Comparison of ENCODE assay signal across 18 cellular contexts in genomic region chr13:112729408-112729807, GRCh38. TPM values are rescaled to one million over a fixed set of nuclear protein-coding genes. Genes with fewer than 3 reads are reported as not detected.
DNase-seq lines count a peak whose midpoint lies in the region; ATAC-seq and TF ChIP-seq lines count a peak whose summit lies in the region.
"Had no signal": no experiment of that assay in that cellular context is flagged by ENCODE, and none has a peak within 500 bp of the region (broad histone marks: within the 10 kb centered on the region; RNA-seq: fewer than 3 reads in every experiment).

No MANE protein-coding gene starts in this region.

- no peak for DNase-seq in WTC11 (ENCODE audit: low spot score)
- DNase-seq in cardiac muscle cell (ENCODE audit: low read depth in 1 of 2, low spot score in 1 of 2), result peak; percentile 56 to 95
- DNase-seq in lower lobe of right lung, result peak; percentile 47
- DNase-seq in smooth muscle cell (lab: John Stamatoyannopoulos, UW; ENCODE audit: unreplicated experiment), result no peak
- no peak for DNase-seq in naive thymus-derived CD8-positive, alpha-beta T cell
- DNase-seq in activated effector memory CD4-positive, alpha-beta T cell treated with anti-CD3 and anti-CD28 coated beads, Interleukin-2, amount 50 U/mL, for 16 hours, result no peak
- DNase-seq in NCI-H748 treated with DMSO at 0.1 percent for 48 hours (lab: John Stamatoyannopoulos, UW), result no peak
- DNase-seq: activated CD4-positive, alpha-beta T cell treated with anti-CD3 and anti-CD28 coated beads, Interleukin-2, amount 50 U/mL, for 48 hours; activated naive CD4-positive, alpha-beta T cell; hippocampal formation; kidney glomerular epithelial cell; NCI-H82; stimulated activated CD4-positive, alpha-beta T cell treated with anti-CD3 and anti-CD28 coated beads, Interleukin-4, amount 100 ng/mL, for 1 hour; T-helper 17 cell had no signal

- no peaks in the 10 kb centered on the region for H3K36me3 ChIP-seq in cardiac muscle cell
- H3K36me3 ChIP-seq in lower lobe of right lung, result no peaks in the 10 kb centered on the region
- H3K36me3 ChIP-seq in smooth muscle cell (ENCODE audit: low read depth), result no peaks in the 10 kb centered on the region
- H3K36me3 ChIP-seq: SJSA1 had no signal

- H2AFZ ChIP-seq in smooth muscle cell (ENCODE audit: low read depth), result no peak overlapping the region

- no peaks in the 10 kb centered on the region for H3K9me3 ChIP-seq in cardiac muscle cell (ENCODE audit: low read depth)
- no peaks in the 10 kb centered on the region for H3K9me3 ChIP-seq in lower lobe of right lung
- no peaks in the 10 kb centered on the region for H3K9me3 ChIP-seq in smooth muscle cell (replicated peaks; ENCODE audit: low read depth)
- H3K9me3 ChIP-seq: SJSA1 had no signal

- ATAC-seq in WTC11, result no peak
- ATAC-seq in lower lobe of right lung, result no peak
- no peak for ATAC-seq in naive thymus-derived CD8-positive, alpha-beta T cell
- no peak for ATAC-seq in HG02610 (IDR thresholded peaks at IDR 0.05; ENCODE audit: unreplicated experiment)
- ATAC-seq: HepG2, T-helper 17 cell had no signal

- TF ChIP-seq CTCF in WTC11 (IDR thresholded peaks at IDR 0.05) (no peak), cardiac muscle cell (IDR thresholded peaks at IDR 0.05; ENCODE audit: low read depth, low read length) (no peak), lower lobe of right lung (IDR thresholded peaks at IDR 0.05) (no peak), smooth muscle cell (IDR thresholded peaks at IDR 0.05; ENCODE audit: borderline replicate concordance, insufficient read depth, poor library complexity, severe bottlenecking) (no peak)

- CTCF ChIA-PET in WTC11 (lab: Charles Lee), result no interaction called here

- peaks cover 3% of the 10 kb centered on the region; the same call in 1 of the 2 replicates for H3K36me3 Mint-ChIP-seq in WTC11
- no peaks in the 10 kb centered on the region for H3K36me3 Mint-ChIP-seq in naive thymus-derived CD8-positive, alpha-beta T cell

- no peaks in the 10 kb centered on the region for H3K27me3 Mint-ChIP-seq in WTC11 (ENCODE audit: low read depth)
- H3K27me3 Mint-ChIP-seq in naive thymus-derived CD8-positive, alpha-beta T cell, result no peaks in the 10 kb centered on the region
- H3K27me3 Mint-ChIP-seq: T-helper 17 cell had no signal

- no peak overlapping the region for H3K9ac ChIP-seq in smooth muscle cell (ENCODE audit: low read depth)

- peaks cover 94% of the 10 kb centered on the region for H3K4me1 Mint-ChIP-seq in WTC11
- H3K4me1 Mint-ChIP-seq in naive thymus-derived CD8-positive, alpha-beta T cell, result peaks cover 15 to 23% (median 23%) of the 10 kb centered on the region in 4 donors

- peaks cover 6% of the 10 kb centered on the region for H3F3A ChIP-seq in smooth muscle cell (ENCODE audit: low read depth)

- POLR2A ChIA-PET in WTC11 (lab: Charles Lee), result no interaction called here
- POLR2A ChIA-PET in naive thymus-derived CD8-positive, alpha-beta T cell (lab: Charles Lee), result no interaction called here

- no peak overlapping the region for H3K4me3 Mint-ChIP-seq in WTC11
- H3K4me3 Mint-ChIP-seq in naive thymus-derived CD8-positive, alpha-beta T cell, result no peak overlapping the region
- H3K4me3 Mint-ChIP-seq: T-helper 17 cell had no signal

- peaks cover 50% of the 10 kb centered on the region for H4K20me1 ChIP-seq in smooth muscle cell (ENCODE audit: low read depth)

- intact Hi-C loops in lower lobe of right lung (cut with DNase I), result no loop called here

- 54% methylated on average over 22 of the region's 22 CpGs for WGBS in smooth muscle cell (ENCODE audit: low lambda C conversion rate)

- H3K27me3 ChIP-seq in cardiac muscle cell (no peaks in the 10 kb centered on the region), lower lobe of right lung (ENCODE audit: low read depth) (no peaks in the 10 kb centered on the region), smooth muscle cell (ENCODE audit: low read depth) (no peaks in the 10 kb centered on the region)
- H3K27me3 ChIP-seq: SJSA1 had no signal

- H3K27ac Mint-ChIP-seq in WTC11, result peak overlapping the region; percentile 91
- H3K27ac Mint-ChIP-seq in naive thymus-derived CD8-positive, alpha-beta T cell, result no peak overlapping the region
- H3K27ac Mint-ChIP-seq: T-helper 17 cell had no signal

- H3K9me3 Mint-ChIP-seq in WTC11, result no peaks in the 10 kb centered on the region
- no peaks in the 10 kb centered on the region for H3K9me3 Mint-ChIP-seq in naive thymus-derived CD8-positive, alpha-beta T cell

- H3K27ac ChIP-seq in cardiac muscle cell (peak overlapping the region; percentile 99), lower lobe of right lung (no peak overlapping the region), smooth muscle cell (ENCODE audit: low read depth) (peak overlapping the region; percentile 0)
- H3K27ac ChIP-seq: SJSA1, VCaP had no signal

- H3K4me2 ChIP-seq in smooth muscle cell, result peak overlapping the region; percentile 34

- no peak overlapping the region for H3K4me3 ChIP-seq in cardiac muscle cell
- H3K4me3 ChIP-seq in lower lobe of right lung, result no peak overlapping the region
- H3K4me3 ChIP-seq in smooth muscle cell, result no peak overlapping the region
- H3K4me3 ChIP-seq: SJSA1 had no signal

- peaks cover 2% of the 10 kb centered on the region for H3K79me2 ChIP-seq in smooth muscle cell (ENCODE audit: low read depth)

- peaks cover 75% of the 10 kb centered on the region for H3K4me1 ChIP-seq in cardiac muscle cell (ENCODE audit: low read depth)
- H3K4me1 ChIP-seq in lower lobe of right lung, result peaks cover 56% of the 10 kb centered on the region
- peaks cover 32% of the 10 kb centered on the region for H3K4me1 ChIP-seq in smooth muscle cell (ENCODE audit: low read depth)

TF ChIP-seq in WTC11, 78 proteins besides CTCF, POLR2A, EP300 and RAD21:
- TF ChIP-seq, protein P1, sequence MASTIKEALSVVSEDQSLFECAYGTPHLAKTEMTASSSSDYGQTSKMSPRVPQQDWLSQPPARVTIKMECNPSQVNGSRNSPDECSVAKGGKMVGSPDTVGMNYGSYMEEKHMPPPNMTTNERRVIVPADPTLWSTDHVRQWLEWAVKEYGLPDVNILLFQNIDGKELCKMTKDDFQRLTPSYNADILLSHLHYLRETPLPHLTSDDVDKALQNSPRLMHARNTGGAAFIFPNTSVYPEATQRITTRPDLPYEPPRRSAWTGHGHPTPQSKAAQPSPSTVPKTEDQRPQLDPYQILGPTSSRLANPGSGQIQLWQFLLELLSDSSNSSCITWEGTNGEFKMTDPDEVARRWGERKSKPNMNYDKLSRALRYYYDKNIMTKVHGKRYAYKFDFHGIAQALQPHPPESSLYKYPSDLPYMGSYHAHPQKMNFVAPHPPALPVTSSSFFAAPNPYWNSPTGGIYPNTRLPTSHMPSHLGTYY (CRISPR knock-in tag; IDR thresholded peaks at IDR 0.05), result no peak
- TF ChIP-seq, protein P2, sequence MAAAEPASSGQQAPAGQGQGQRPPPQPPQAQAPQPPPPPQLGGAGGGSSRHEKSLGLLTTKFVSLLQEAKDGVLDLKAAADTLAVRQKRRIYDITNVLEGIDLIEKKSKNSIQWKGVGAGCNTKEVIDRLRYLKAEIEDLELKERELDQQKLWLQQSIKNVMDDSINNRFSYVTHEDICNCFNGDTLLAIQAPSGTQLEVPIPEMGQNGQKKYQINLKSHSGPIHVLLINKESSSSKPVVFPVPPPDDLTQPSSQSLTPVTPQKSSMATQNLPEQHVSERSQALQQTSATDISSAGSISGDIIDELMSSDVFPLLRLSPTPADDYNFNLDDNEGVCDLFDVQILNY (CRISPR knock-in tag; IDR thresholded peaks at IDR 0.05), result no peak
- TF ChIP-seq IRF2 (CRISPR knock-in tag; IDR thresholded peaks at IDR 0.05; ENCODE audit: borderline replicate concordance, low read depth) (no peak), ETV6 (CRISPR knock-in tag; IDR thresholded peaks at IDR 0.05) (no peak), ESRRA (CRISPR knock-in tag; IDR thresholded peaks at IDR 0.05; ENCODE audit: borderline replicate concordance) (0 out of 2 replicates have a peak, but pooled peaks have one; percentile 51)

RNA-seq across cellular contexts. Expression of gene ATP11A, which starts 39.6 kb away (rescaled TPM):
- total RNA-seq in WTC11 (2021) (100 to 133 TPM (median 126 TPM) in 3 replicates), cardiac muscle cell (25.2 and 42.9 TPM in 2 replicates), lower lobe of right lung (281 TPM), smooth muscle cell (6.1 and 7.5 TPM in 2 replicates)
- polyA plus RNA-seq in cardiac muscle cell (38.0 and 55.7 TPM in 2 replicates), smooth muscle cell (6.5 and 15.2 TPM in 2 replicates)
- 10 to 100 TPM; 21.5 to 23.9 TPM for total RNA-seq in naive thymus-derived CD8-positive, alpha-beta T cell
- 1 to 10 TPM in 2 of 3 donors, under 1 TPM in 1; 0.76 to 3.1 (median 2.0) TPM for polyA plus RNA-seq in naive thymus-derived CD8-positive, alpha-beta T cell

Comparison
In these comparisons a context has a peak if more than half of its experiments do, and no peak if none do; other contexts are left out.
1. DNase-seq: peak in cardiac muscle cell (2 of 2) and lower lobe of right lung (single experiment); none in WTC11 (single experiment), smooth muscle cell (single experiment), naive thymus-derived CD8-positive, alpha-beta T cell (0 of 10), activated effector memory CD4-positive, alpha-beta T cell treated with anti-CD3 and anti-CD28 coated beads, Interleukin-2, amount 50 U/mL, for 16 hours (single experiment) and NCI-H748 treated with DMSO at 0.1 percent for 48 hours (single experiment).